ENCODE assay signal across 7 cellular contexts in the genomic region with DNA sequence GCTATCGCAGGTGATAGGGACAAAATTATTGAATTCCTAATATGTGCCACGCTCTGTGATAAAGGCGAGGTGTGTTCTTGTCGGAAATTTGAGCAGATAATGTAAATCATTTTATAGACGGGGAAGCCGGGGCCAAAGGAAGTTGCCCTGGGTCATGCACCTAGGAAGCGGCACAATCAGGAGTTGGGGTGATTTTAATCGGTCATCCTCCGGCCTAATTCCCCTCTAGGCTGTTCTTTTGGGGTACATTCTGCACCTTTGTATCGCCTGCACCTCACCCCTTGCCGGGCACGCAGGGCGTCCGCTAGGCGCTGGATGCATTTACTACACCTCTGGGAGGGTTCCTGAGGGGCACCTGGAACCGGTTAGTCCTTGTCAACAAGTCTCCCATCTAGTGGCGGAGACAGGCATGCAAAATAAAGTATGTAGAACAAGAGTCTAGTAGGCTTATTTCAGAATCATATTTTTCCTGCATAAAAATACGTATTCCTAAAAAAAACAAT. TPM values are rescaled to one million over a fixed set of nuclear protein-coding genes. Genes with fewer than 3 reads are reported as not detected.
A peak's percentile ranks its signal among the peaks of the same experiment; 100 is the strongest.
DNase-seq lines count a peak whose midpoint lies in the region; ATAC-seq and TF ChIP-seq lines count a peak whose summit lies in the region.

No MANE protein-coding gene starts in this region.

- H3K9me3 Mint-ChIP-seq in T-cell: no peaks in the 10 kb centered on the region

- H3K4me1 ChIP-seq in Karpas-422 (ENCODE audit: low read length): peaks cover 23% of the 10 kb centered on the region

- H2AFZ ChIP-seq in Karpas-422 (ENCODE audit: low read length): peak overlapping the region; percentile 74

- POLR2A ChIA-PET in T-cell (lab: Charles Lee): no interaction called here

- H3K4me1 Mint-ChIP-seq in T-cell: peaks cover 33 to 41% (median 36%) of the 10 kb centered on the region in 3 donors

- peak overlapping the region; percentile 95 for H3K4me3 ChIP-seq in GM06990 (replicated peaks; ENCODE audit: low read depth, low read length)
- peak overlapping the region; percentile 93 for H3K4me3 ChIP-seq in Karpas-422 (ENCODE audit: low read length)
- H3K4me3 ChIP-seq in cardiac fibroblast (replicated peaks in 1 of 2; ENCODE audit: low read depth in 2 of 2, low read length in 2 of 2): peak overlapping the region; percentile 55 to 93

- peak overlapping the region; percentile 64 for H3K27ac ChIP-seq in Karpas-422 (ENCODE audit: low read length)

- H3K27me3 ChIP-seq in GM06990 (replicated peaks; ENCODE audit: control insufficient read depth, insufficient read depth, low read length) (no peaks in the 10 kb centered on the region), Karpas-422 (ENCODE audit: low read length) (no peaks in the 10 kb centered on the region)

- peak; percentile 58 for ATAC-seq in GM21723 (IDR thresholded peaks at IDR 0.05; ENCODE audit: unreplicated experiment)
- peak; percentile 50 to 68 (median 62) for ATAC-seq in T-cell (replicated peaks in 1 of 4)

- H3K27ac Mint-ChIP-seq in T-cell: peak overlapping the region; percentile 85 to 86

- TF ChIP-seq CTCF in GM06990 (IDR thresholded peaks at IDR 0.05; ENCODE audit: insufficient read depth, low read length, poor library complexity, severe bottlenecking): peak; percentile 70
- TF ChIP-seq CTCF in cardiac fibroblast (IDR thresholded peaks at IDR 0.05; ENCODE audit: low read depth, low read length): peak; percentile 45

- H3K9me3 ChIP-seq in Karpas-422 (ENCODE audit: low read length): no peaks in the 10 kb centered on the region

- peaks cover 8% of the 10 kb centered on the region for H3K36me3 Mint-ChIP-seq in T-cell

- H3K36me3 ChIP-seq in GM06990 (ENCODE audit: control insufficient read depth, insufficient read depth, low read length) (peaks cover 8% of the 10 kb centered on the region), Karpas-422 (ENCODE audit: insufficient read depth, low read length) (peaks cover 16% of the 10 kb centered on the region; the same call in 1 of the 2 replicates)

- peak overlapping the region; percentile 74 for H3K9ac ChIP-seq in Karpas-422 (ENCODE audit: low read length)

- peaks cover 42% of the 10 kb centered on the region for H3K79me2 ChIP-seq in Karpas-422 (ENCODE audit: low read length)

- H4K20me1 ChIP-seq in Karpas-422 (ENCODE audit: insufficient read depth, low read depth, low read length): peaks cover 17% of the 10 kb centered on the region

- no peaks in the 10 kb centered on the region for H3K27me3 Mint-ChIP-seq in T-cell

- H3K4me3 Mint-ChIP-seq in T-cell: peak overlapping the region; percentile 90 to 100 (median 91)

- peak overlapping the region; percentile 82 for H3K4me2 ChIP-seq in Karpas-422 (ENCODE audit: low read depth, low read length, poor library complexity, severe bottlenecking)

- H3K9me2 ChIP-seq in Karpas-422 (replicated peaks; ENCODE audit: insufficient read depth, low read length): no peaks in the 10 kb centered on the region

- CTCF ChIA-PET in T-cell (lab: Charles Lee): no interaction called here

- peak; percentile 48 for DNase-seq in GM06990 (ENCODE audit: extremely low read depth, insufficient read length)
- peak; percentile 86 for DNase-seq in Karpas-422
- DNase-seq in T-cell: peak in 33 of 34 experiments; percentile 30 to 71 (median 51)
- peak; percentile 23 to 37 for DNase-seq in cardiac fibroblast (ENCODE audit: low read depth in 2 of 2)
- DNase-seq in kidney tubule cell (ENCODE audit: low spot score): peak; percentile 61
- DNase-seq in stimulated activated CD8-positive, alpha-beta memory T cell treated with anti-CD3 and anti-CD28 coated beads, Interleukin-15, amount 100 ng/mL, for 4 hours (ENCODE audit: low read depth in 2 of 2): peak; percentile 9 to 38

RNA-seq across cellular contexts. Expression of a gene that starts 0.6 kb away (rescaled TPM):
- 62.8 and 69.2 TPM in 2 replicates for total RNA-seq in Karpas-422 (2014; rRNA removed; shearing (Covaris generic); ENCODE audit: low replicate concordance)
- 10 to 100 TPM; 35.9 to 60.3 (median 48.1) TPM for total RNA-seq in T-cell

RNA-seq across cellular contexts. Expression of a gene that starts 16.8 kb away (rescaled TPM):
- 0.14 TPM in 1 of 2 replicates, not detected in the other for total RNA-seq in Karpas-422 (2014; rRNA removed; shearing (Covaris generic); ENCODE audit: low replicate concordance)
- under 1 TPM in 4 of 5 donors, not detected in 1; 0.20 to 0.88 (median 0.45) TPM for total RNA-seq in T-cell

RNA-seq across cellular contexts. Expression of a gene that starts 59.6 kb away (rescaled TPM):
- total RNA-seq in Karpas-422 (2014; rRNA removed; shearing (Covaris generic); ENCODE audit: low replicate concordance): not detected in 2 replicates
- total RNA-seq in T-cell: not detected

Comparison
In these comparisons a context has a peak if more than half of its experiments do, and no peak if none do; other contexts are left out.
1. Peak in every context shown above with its lines: DNase-seq, ATAC-seq, H3K4me3 ChIP-seq and H3K27ac ChIP-seq.
2. DNase-seq: peak in every context shown above with its lines; median percentile 86 in Karpas-422; 61 in kidney tubule cell; 51 in T-cell; 48 in GM06990; 30 in cardiac fibroblast; 24 in stimulated activated CD8-positive, alpha-beta memory T cell treated with anti-CD3 and anti-CD28 coated beads, Interleukin-15, amount 100 ng/mL, for 4 hours.